In the genomic region with DNA sequence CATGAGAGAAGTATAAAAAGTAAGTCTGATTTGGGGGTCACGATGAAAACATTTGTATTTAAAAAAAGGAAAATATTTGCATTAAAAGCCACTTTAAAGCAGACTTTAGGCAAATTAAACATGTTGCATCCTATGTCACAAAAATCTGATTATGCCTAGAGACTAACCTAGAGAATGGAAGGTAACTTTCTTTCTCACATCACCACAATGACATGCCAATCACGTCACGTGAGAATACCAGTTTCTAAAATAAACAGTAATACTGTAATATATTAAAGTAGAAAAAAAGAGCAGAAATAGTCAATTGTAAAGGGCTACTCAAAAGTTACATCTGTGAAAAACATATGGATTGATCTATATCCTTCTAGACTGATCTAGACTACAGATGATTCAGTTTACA, we compare ENCODE assay signal across 1 cellular context.
TF ChIP-seq lines count a peak whose summit lies in the region.

No MANE protein-coding gene starts in this region.

TF ChIP-seq in GM23338, 12 proteins besides CTCF, POLR2A, EP300 and RAD21 (continued from another document):
- TF ChIP-seq ZNF462 (CRISPR knock-in tag; IDR thresholded peaks at IDR 0.05) (no peak), NANOG (IDR thresholded peaks at IDR 0.05; ENCODE audit: borderline replicate concordance) (no peak), CREB1 (CRISPR knock-in tag; IDR thresholded peaks at IDR 0.05; ENCODE audit: low read depth) (no peak), STAT1 (IDR thresholded peaks at IDR 0.05; ENCODE audit: unreplicated experiment) (no peak), EZH2 (IDR thresholded peaks at IDR 0.05; ENCODE audit: low read depth, unreplicated experiment) (no peak), JUNB (IDR thresholded peaks at IDR 0.05; ENCODE audit: unreplicated experiment) (no peak), EZH2phosphoT487 (IDR thresholded peaks at IDR 0.05; ENCODE audit: unreplicated experiment) (no peak), REST (IDR thresholded peaks at IDR 0.05; ENCODE audit: unreplicated experiment) (no peak)
